8 cellular contexts compared by ENCODE assay signal in the genomic region with DNA sequence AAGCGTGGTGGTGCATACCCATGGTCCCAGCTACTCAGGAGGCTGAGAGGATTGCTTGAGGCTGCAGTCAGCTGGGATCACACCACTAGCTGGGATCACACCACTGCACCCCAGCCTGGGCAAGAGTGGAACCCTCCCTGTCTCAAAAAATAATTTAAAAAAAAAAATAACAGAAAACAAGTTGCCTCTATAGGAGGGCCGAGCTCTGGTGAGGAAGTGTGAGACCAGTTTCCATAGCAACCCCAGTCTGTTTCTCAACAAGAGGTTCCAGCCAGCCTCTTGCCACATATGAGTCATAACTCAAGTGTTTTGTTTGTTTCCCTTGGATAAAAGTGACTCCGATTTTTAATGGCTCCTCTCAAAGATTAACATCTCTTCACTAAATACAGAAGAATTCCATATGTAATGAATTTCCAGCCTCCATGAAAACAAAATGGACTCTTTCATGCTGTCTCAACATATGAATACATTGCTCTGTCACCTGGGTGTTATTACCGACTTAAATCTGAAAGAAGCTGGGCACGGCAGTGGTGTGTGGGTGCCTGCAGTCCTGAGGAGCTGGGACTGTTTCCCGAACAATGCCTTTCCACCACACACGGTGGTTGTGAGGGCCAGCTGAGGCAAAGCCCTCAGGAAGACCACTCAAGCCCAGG. TPM values are rescaled to one million over a fixed set of nuclear protein-coding genes. Genes with fewer than 3 reads are reported as not detected.
DNase-seq lines count a peak whose midpoint lies in the region; ATAC-seq and TF ChIP-seq lines count a peak whose summit lies in the region.

No MANE protein-coding gene starts in this region.

- TF ChIP-seq CTCF in suprapubic skin (IDR thresholded peaks at IDR 0.05) = no peak

- peaks cover 56 to 66% (median 65%) of the 10 kb centered on the region in 3 donors for H3K4me1 Mint-ChIP-seq in CD8-positive, alpha-beta memory T cell

- POLR2A ChIA-PET in CD8-positive, alpha-beta memory T cell (lab: Charles Lee) = interaction anchor here (0.5 to 2.0 kb wide), 7 partner anchors 16 to 507 kb away, joined by 3 to 22 read pairs (median 3); a partner anchor contains a TSS

- ATAC-seq in GM19395 (IDR thresholded peaks at IDR 0.05; ENCODE audit: unreplicated experiment) (peak; percentile 98), HG03442 (IDR thresholded peaks at IDR 0.05; ENCODE audit: unreplicated experiment) (peak; percentile 92), esophagus mucosa (peak; percentile 82)

- H3K36me3 Mint-ChIP-seq in CD8-positive, alpha-beta memory T cell = peaks cover 0 to 77% (median 16%) of the 10 kb centered on the region in 3 donors

- no peak for TF ChIP-seq EP300 in suprapubic skin (IDR thresholded peaks at IDR 0.05)

- peaks cover 14% of the 10 kb centered on the region for H3K36me3 ChIP-seq in CD8-positive, alpha-beta memory T cell (ENCODE audit: insufficient read depth, low read length)
- peaks cover 56% of the 10 kb centered on the region for H3K36me3 ChIP-seq in suprapubic skin

- H3K27me3 Mint-ChIP-seq in CD8-positive, alpha-beta memory T cell = peaks cover 0 to 4% of the 10 kb centered on the region in 2 donors

- peak overlapping the region; percentile 10 for H3K4me3 ChIP-seq in CD8-positive, alpha-beta memory T cell (ENCODE audit: low read length)
- peak overlapping the region; percentile 18 for H3K4me3 ChIP-seq in suprapubic skin

- peak overlapping the region; percentile 98 to 100 (median 100) for H3K27ac Mint-ChIP-seq in CD8-positive, alpha-beta memory T cell

- whole genome bisulfite sequencing in suprapubic skin = 3% methylated on average over 7 of the region's 7 CpGs

- no peaks in the 10 kb centered on the region for H3K9me3 ChIP-seq in CD8-positive, alpha-beta memory T cell (ENCODE audit: low read length)
- H3K9me3 ChIP-seq in suprapubic skin = no peaks in the 10 kb centered on the region

- H3K27me3 ChIP-seq in CD8-positive, alpha-beta memory T cell (ENCODE audit: insufficient read depth, low read length, poor library complexity, severe bottlenecking) = no peaks in the 10 kb centered on the region
- no peaks in the 10 kb centered on the region for H3K27me3 ChIP-seq in suprapubic skin

- peak; percentile 66 to 94 (median 86) for DNase-seq in CD8-positive, alpha-beta memory T cell
- DNase-seq in NOMO-1 treated with dmso at 0.1 percent for 144 hours (lab: John Stamatoyannopoulos, UW; ENCODE audit: unreplicated experiment) (peak; percentile 72), activated T-cell treated with anti-CD3 and anti-CD28 coated beads for 4 hours (peak; percentile 47), myocyte (ENCODE audit: low read depth) (peak; percentile 95), suprapubic skin (ENCODE audit: low spot score in 2 of 2) (no peak)

- peak overlapping the region; percentile 94 for H3K27ac ChIP-seq in CD8-positive, alpha-beta memory T cell (ENCODE audit: low read depth, low read length)
- H3K27ac ChIP-seq in suprapubic skin = peak overlapping the region; percentile 94

- H3K4me1 ChIP-seq in CD8-positive, alpha-beta memory T cell (ENCODE audit: insufficient read depth, low read length) = peaks cover 55% of the 10 kb centered on the region
- peaks cover 51% of the 10 kb centered on the region for H3K4me1 ChIP-seq in suprapubic skin

- H3K9me3 Mint-ChIP-seq in CD8-positive, alpha-beta memory T cell = no peaks in the 10 kb centered on the region

- H3K4me3 Mint-ChIP-seq in CD8-positive, alpha-beta memory T cell = peak overlapping the region; percentile 57 to 91 (median 83)

- CTCF ChIA-PET in CD8-positive, alpha-beta memory T cell (lab: Charles Lee) = interaction anchor here (0.6 to 4.4 kb wide), 9 partner anchors 14 to 486 kb away, joined by 3 to 24 read pairs (median 5); a partner anchor contains a TSS

- TF ChIP-seq POLR2A in suprapubic skin (IDR thresholded peaks at IDR 0.05) = no peak

RNA-seq across cellular contexts. Expression of a gene that starts 19.7 kb away (rescaled TPM):
- 10 to 100 TPM; 48.8 to 49.4 TPM for total RNA-seq in CD8-positive, alpha-beta memory T cell
- 75.3 TPM for polyA plus RNA-seq in CD8-positive, alpha-beta memory T cell
- total RNA-seq in esophagus mucosa = 55.7 TPM
- total RNA-seq in myocyte = 90.5 and 112 TPM in 2 replicates
- 65.0 TPM for polyA plus RNA-seq in myocyte (2012)
- 100 to 1,000 TPM; 206 to 237 (median 219) TPM for total RNA-seq in suprapubic skin

RNA-seq across cellular contexts. Expression of a gene that starts 19.9 kb away (rescaled TPM):
- total RNA-seq in CD8-positive, alpha-beta memory T cell = 10 to 100 TPM; 21.7 to 21.8 TPM
- 13.9 TPM for polyA plus RNA-seq in CD8-positive, alpha-beta memory T cell
- 13.0 TPM for total RNA-seq in esophagus mucosa
- 21.4 and 24.0 TPM in 2 replicates for total RNA-seq in myocyte
- 13.0 TPM for polyA plus RNA-seq in myocyte (2012)
- 10 to 100 TPM; 11.3 to 16.7 (median 12.5) TPM for total RNA-seq in suprapubic skin

RNA-seq across cellular contexts. Expression of a gene that starts 33.9 kb away (rescaled TPM):
- total RNA-seq in CD8-positive, alpha-beta memory T cell = 10 to 100 TPM; 38.8 to 38.9 TPM
- polyA plus RNA-seq in CD8-positive, alpha-beta memory T cell = 44.0 TPM
- total RNA-seq in esophagus mucosa (13.4 TPM), myocyte (22.3 and 27.0 TPM in 2 replicates), suprapubic skin (100 to 1,000 TPM in 1 of 4 donors, 10 to 100 TPM in 3; 49.7 to 176 (median 66.4) TPM)
- 21.1 TPM for polyA plus RNA-seq in myocyte (2012)

RNA-seq across cellular contexts. Expression of a gene that starts 34.1 kb away (rescaled TPM):
- total RNA-seq in CD8-positive, alpha-beta memory T cell = 10 to 100 TPM; 25.8 to 26.6 TPM
- polyA plus RNA-seq in CD8-positive, alpha-beta memory T cell = 22.9 TPM
- 10.3 TPM for total RNA-seq in esophagus mucosa
- total RNA-seq in myocyte = 11.4 and 13.3 TPM in 2 replicates
- polyA plus RNA-seq in myocyte (2012) = 11.3 TPM
- 10 to 100 TPM in 1 of 4 donors, 1 to 10 TPM in 3; 5.5 to 10.7 (median 8.9) TPM for total RNA-seq in suprapubic skin

Comparison
In these comparisons a context has a peak if more than half of its experiments do, and no peak if none do; other contexts are left out.
1. DNase-seq: peak in CD8-positive, alpha-beta memory T cell (5 of 5), NOMO-1 treated with dmso at 0.1 percent for 144 hours (single experiment), activated T-cell treated with anti-CD3 and anti-CD28 coated beads for 4 hours (single experiment) and myocyte (single experiment); none in suprapubic skin (0 of 2).
2. Peak in every context shown above with its lines, with median percentiles within 50 percentile points of each other: ATAC-seq.